Comparison of ENCODE assay signal across 28 cellular contexts in genomic region chr1:25881266-25881665, GRCh38. TPM values are rescaled to one million over a fixed set of nuclear protein-coding genes. Genes with fewer than 3 reads are reported as not detected.
"Had no signal": no experiment of that assay in that cellular context is flagged by ENCODE, and none has a peak within 500 bp of the region (broad histone marks: within the 10 kb centered on the region; RNA-seq: fewer than 3 reads in every experiment).

No MANE protein-coding gene starts in this region.

- H3K4me3 Mint-ChIP-seq: immature natural killer cell; memory B cell; natural killer cell; stimulated activated memory B cell treated with anti-CD40 and anti-IgM and Interleukin-4, amounts not matched to agents 10 μg/mL and 1 μg/mL and 100 μg/mL, for 72 hours; stimulated activated naive CD8-positive, alpha-beta T cell treated with anti-CD3 and anti-CD28 coated beads, Interleukin-15, amount 100 ng/mL, for 72 hours had no signal

- H3K4me1 Mint-ChIP-seq: memory B cell had no signal

- H3K4me3 ChIP-seq: coronary artery, esophagus squamous epithelium, left ventricle myocardium inferior, lung, pancreas, tibial artery, upper lobe of left lung, uterus had no signal

- H3K4me1 ChIP-seq: uterus had no signal

- DNase-seq: dermis blood vessel endothelial cell; effector memory CD4-positive, alpha-beta T cell; esophagus squamous epithelium; foreskin melanocyte; glutamatergic neuron; hypothalamus; immature natural killer cell; islet precursor cell; kidney glomerular epithelial cell; left colon; left ventricle myocardium inferior; natural killer cell; pancreas; small intestine; stimulated activated CD4-positive, alpha-beta T cell treated with anti-CD3 and anti-CD28 coated beads, Interleukin-2, amount 100 ng/mL, for 24 hours; stimulated activated CD4-positive, alpha-beta T cell treated with anti-CD3 and anti-CD28 coated beads, Interleukin-4, amount 100 ng/mL, for 24 hours; stimulated activated naive CD8-positive, alpha-beta T cell treated with anti-CD3 and anti-CD28 coated beads, Interleukin-15, amount 100 ng/mL, for 72 hours; tibial artery; upper lobe of left lung; uterus had no signal

- H3K27ac Mint-ChIP-seq: immature natural killer cell; memory B cell; progenitor cell of endocrine pancreas; stimulated activated memory B cell treated with anti-CD40 and anti-IgM and Interleukin-4, amounts not matched to agents 10 μg/mL and 1 μg/mL and 100 μg/mL, for 72 hours; stimulated activated naive CD8-positive, alpha-beta T cell treated with anti-CD3 and anti-CD28 coated beads, Interleukin-15, amount 100 ng/mL, for 72 hours had no signal

- H3K27ac ChIP-seq: coronary artery, esophagus squamous epithelium, left ventricle myocardium inferior, neutrophil, tibial artery, upper lobe of left lung, uterus had no signal

- H3K27me3 ChIP-seq: esophagus squamous epithelium, neutrophil, pancreas, tibial artery, upper lobe of left lung, uterus had no signal

- H3K36me3 Mint-ChIP-seq: immature natural killer cell; memory B cell; natural killer cell; stimulated activated memory B cell treated with anti-CD40 and anti-IgM and Interleukin-4, amounts not matched to agents 10 μg/mL and 1 μg/mL and 100 μg/mL, for 72 hours had no signal

- H3K9me3 Mint-ChIP-seq: immature natural killer cell; memory B cell; natural killer cell; stimulated activated memory B cell treated with anti-CD40 and anti-IgM and Interleukin-4, amounts not matched to agents 10 μg/mL and 1 μg/mL and 100 μg/mL, for 72 hours; stimulated activated naive CD8-positive, alpha-beta T cell treated with anti-CD3 and anti-CD28 coated beads, Interleukin-15, amount 100 ng/mL, for 72 hours had no signal

- ATAC-seq: left colon; natural killer cell; pancreas; stimulated activated memory B cell treated with anti-CD40 and anti-IgM and Interleukin-4, amounts not matched to agents 10 μg/mL and 1 μg/mL and 100 μg/mL, for 72 hours; stimulated activated naive CD8-positive, alpha-beta T cell treated with anti-CD3 and anti-CD28 coated beads, Interleukin-15, amount 100 ng/mL, for 72 hours had no signal

- H3K27me3 Mint-ChIP-seq: memory B cell; progenitor cell of endocrine pancreas; stimulated activated memory B cell treated with anti-CD40 and anti-IgM and Interleukin-4, amounts not matched to agents 10 μg/mL and 1 μg/mL and 100 μg/mL, for 72 hours had no signal

- H3K36me3 ChIP-seq: esophagus squamous epithelium, left ventricle myocardium inferior, neutrophil, pancreas, tibial artery, upper lobe of left lung, uterus had no signal

- H3K9me3 ChIP-seq: esophagus squamous epithelium, left ventricle myocardium inferior, neutrophil, pancreas, tibial artery, upper lobe of left lung, uterus had no signal

RNA-seq across cellular contexts. Expression of gene AUNIP, which starts 22.0 kb away (rescaled TPM):
- total RNA-seq: cardiac septum, left ventricle myocardium inferior, omental fat pad had no signal
- polyA plus RNA-seq: pancreas had no signal
